15 cellular contexts compared by ENCODE assay signal in the genomic region with DNA sequence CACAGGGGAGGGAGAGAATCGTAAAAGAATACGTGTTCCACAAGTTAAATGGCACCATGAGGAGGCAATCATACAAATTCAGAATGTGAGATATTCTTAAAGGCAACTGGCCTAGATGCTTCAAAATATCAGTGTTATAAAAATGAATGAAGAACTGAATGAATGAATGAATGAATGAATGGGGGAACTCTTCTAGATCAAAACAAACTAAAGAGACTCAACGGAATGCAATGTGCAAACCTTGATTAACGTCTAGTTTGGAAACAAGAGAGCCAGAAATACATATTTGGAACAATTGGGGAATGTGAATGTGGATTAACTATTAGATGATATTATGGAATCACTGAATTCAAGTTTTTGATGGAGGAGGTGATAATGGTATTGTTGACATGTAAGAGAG. TPM values are rescaled to one million over a fixed set of nuclear protein-coding genes. Genes with fewer than 3 reads are reported as not detected.
DNase-seq lines count a peak whose midpoint lies in the region; ATAC-seq and TF ChIP-seq lines count a peak whose summit lies in the region.
"Had no signal": no experiment of that assay in that cellular context is flagged by ENCODE, and none has a peak within 500 bp of the region (broad histone marks: within the 10 kb centered on the region; RNA-seq: fewer than 3 reads in every experiment).

No MANE protein-coding gene starts in this region.

- WGBS in esophagus squamous epithelium, 2 donors: 90 to 98% methylated on average over 3 of the region's 4 CpGs

- no peak for ATAC-seq in CD8-positive, alpha-beta T cell

- intact Hi-C loops in CD8-positive, alpha-beta T cell (cut with DNase I, micrococcal nuclease): no loop called here
- intact Hi-C loops in esophagus squamous epithelium (cut with DNase I): no loop called here

- no peaks in the 10 kb centered on the region for H3K4me1 Mint-ChIP-seq in CD8-positive, alpha-beta T cell (ENCODE audit: low read depth)
- H3K4me1 Mint-ChIP-seq: CD4-positive, alpha-beta memory T cell; H9 had no signal

- no peak overlapping the region for H3K27ac Mint-ChIP-seq in CD8-positive, alpha-beta T cell
- H3K27ac Mint-ChIP-seq: CD14-positive monocyte; CD4-positive, alpha-beta memory T cell; H9 had no signal

- CTCF ChIA-PET in HEK293 (lab: Yijun Ruan, JAX) (interaction anchor here (1.4 to 3.4 kb wide), 3 partner anchors 8 to 124 kb away, joined by 3 to 18 read pairs (median 9); no protein-coding TSS in a partner anchor), RWPE1 (lab: Yijun Ruan, JAX) (interaction anchor here (0.6 kb wide), 2 partner anchors 65 to 107 kb away, joined by 4 to 6 read pairs; no protein-coding TSS in a partner anchor)
- CTCF ChIA-PET in CD8-positive, alpha-beta T cell (lab: Charles Lee): interaction anchor here (1.7 to 5.9 kb wide), 2 partner anchors 8 to 85 kb away, joined by 11 to 59 read pairs; no protein-coding TSS in a partner anchor

- H3K9me3 Mint-ChIP-seq in CD8-positive, alpha-beta T cell: no peaks in the 10 kb centered on the region
- H3K9me3 Mint-ChIP-seq: CD4-positive, alpha-beta memory T cell; H9 had no signal

- DNase-seq in RWPE1 (ENCODE audit: low spot score) (no peak), epithelial cell of prostate (ENCODE audit: low read depth, low spot score) (no peak), NCI-H345 (lab: John Stamatoyannopoulos, UW) (no peak), esophagus squamous epithelium (lab: John Stamatoyannopoulos, UW) (no peak)
- no peak for DNase-seq in CD8-positive, alpha-beta T cell
- DNase-seq: Calu3; CD4-positive, alpha-beta memory T cell; DMS79 treated with DMSO at 0.1 percent for 48 hours; GF-D8; H9 had no signal

- H3K4me3 ChIP-seq in HEK293 (ENCODE audit: low read depth, low read length): no peak overlapping the region
- H3K4me3 ChIP-seq in CD8-positive, alpha-beta T cell (ENCODE audit: low read depth, low read length): no peak overlapping the region
- H3K4me3 ChIP-seq in esophagus squamous epithelium: no peak overlapping the region
- H3K4me3 ChIP-seq: BLaER1 had no signal

- no peak for TF ChIP-seq CTCF in HEK293 (tag by site-specific recombination; IDR thresholded peaks at IDR 0.05)
- TF ChIP-seq CTCF in RWPE1 (conservative IDR thresholded peaks at IDR 0.05; ENCODE audit: low read depth): no peak
- no peak for TF ChIP-seq CTCF in CD8-positive, alpha-beta T cell (IDR thresholded peaks at IDR 0.05)
- no peak for TF ChIP-seq CTCF in esophagus squamous epithelium (IDR thresholded peaks at IDR 0.05)

- H3K4me1 ChIP-seq in HEK293 (ENCODE audit: control insufficient read depth, insufficient read depth, low read length) (peaks cover 11% of the 10 kb centered on the region), esophagus squamous epithelium (peaks cover 5 to 32% (median 16%) of the 10 kb centered on the region in 3 donors)
- H3K4me1 ChIP-seq in CD8-positive, alpha-beta T cell (ENCODE audit: insufficient read depth, low read length): peaks cover 5% of the 10 kb centered on the region
- H3K4me1 ChIP-seq: BLaER1 had no signal

- no peaks in the 10 kb centered on the region for H3K36me3 Mint-ChIP-seq in CD8-positive, alpha-beta T cell
- H3K36me3 Mint-ChIP-seq: CD4-positive, alpha-beta memory T cell had no signal

- no peak overlapping the region for H3K4me3 Mint-ChIP-seq in CD8-positive, alpha-beta T cell
- H3K4me3 Mint-ChIP-seq: CD14-positive monocyte; CD4-positive, alpha-beta memory T cell; H9 had no signal

- peaks cover 3% of the 10 kb centered on the region for H3K27me3 Mint-ChIP-seq in CD8-positive, alpha-beta T cell (ENCODE audit: low read depth)
- H3K27me3 Mint-ChIP-seq: CD4-positive, alpha-beta memory T cell had no signal

- no peak for TF ChIP-seq POLR2A in esophagus squamous epithelium (IDR thresholded peaks at IDR 0.05)

- no peaks in the 10 kb centered on the region for H3K27me3 ChIP-seq in CD8-positive, alpha-beta T cell (ENCODE audit: insufficient read depth, low read length)
- no peaks in the 10 kb centered on the region for H3K27me3 ChIP-seq in esophagus squamous epithelium
- H3K27me3 ChIP-seq: BLaER1 had no signal

- H3K36me3 ChIP-seq in HEK293 (ENCODE audit: control insufficient read depth in 2 of 2, insufficient read depth in 1 of 2, low read length in 2 of 2) (no peaks in the 10 kb centered on the region), esophagus squamous epithelium (no peaks in the 10 kb centered on the region)
- H3K36me3 ChIP-seq in CD8-positive, alpha-beta T cell (ENCODE audit: insufficient read depth, low read length): no peaks in the 10 kb centered on the region
- H3K36me3 ChIP-seq: BLaER1 had no signal

- POLR2A ChIA-PET in HEK293 (lab: Yijun Ruan, JAX): no interaction called here
- POLR2A ChIA-PET in RWPE1 (lab: Yijun Ruan, JAX; ENCODE audit: low non-redundant PET): interaction anchor here (0.6 kb wide), 1 partner anchor 95 kb away, joined by 7 read pairs; no protein-coding TSS in a partner anchor
- POLR2A ChIA-PET in CD8-positive, alpha-beta T cell (lab: Charles Lee): interaction anchor here (1.0 kb wide), 1 partner anchor 56 kb away, joined by 4 read pairs; the partner anchor contains the start of gene SLAMF8

- H3K9me3 ChIP-seq in HEK293 (ENCODE audit: control insufficient read depth, insufficient read depth, low read depth, low read length) (no peaks in the 10 kb centered on the region), esophagus squamous epithelium (no peaks in the 10 kb centered on the region)
- H3K9me3 ChIP-seq in CD8-positive, alpha-beta T cell (ENCODE audit: low read length): no peaks in the 10 kb centered on the region
- H3K9me3 ChIP-seq: BLaER1 had no signal

- H3K27ac ChIP-seq in HEK293 (ENCODE audit: extremely low read depth, low read depth, low read length) (no peak overlapping the region), RWPE1 (peak overlapping the region; percentile 58; the same call in 1 of the 2 replicates), epithelial cell of prostate (peak overlapping the region; percentile 90), esophagus squamous epithelium (peak overlapping the region in 1 of 4 donors; percentile 69)
- H3K27ac ChIP-seq in CD8-positive, alpha-beta T cell (ENCODE audit: low read depth, low read length): no peak overlapping the region
- H3K27ac ChIP-seq: BLaER1 had no signal

TF ChIP-seq in HEK293, 187 proteins besides CTCF, POLR2A, EP300 and RAD21:
- TF ChIP-seq ZFP41 (tag by site-specific recombination; IDR thresholded peaks at IDR 0.05; ENCODE audit: borderline replicate concordance): no peak
- TF ChIP-seq ZNF843 (tag by site-specific recombination; IDR thresholded peaks at IDR 0.05): no peak
- no peak for TF ChIP-seq ZNF280D (tag by site-specific recombination; IDR thresholded peaks at IDR 0.05)
- no peak for TF ChIP-seq ZNF174 (tag by site-specific recombination; IDR thresholded peaks at IDR 0.05)
- no peak for TF ChIP-seq ZNF350 (tag by site-specific recombination; IDR thresholded peaks at IDR 0.05)
- TF ChIP-seq ZNF114 (tag by site-specific recombination; IDR thresholded peaks at IDR 0.05): no peak
- TF ChIP-seq ZNF24 (tag by site-specific recombination; IDR thresholded peaks at IDR 0.05): 0 out of 2 replicates have a peak, but pooled peaks have one; percentile 28

RNA-seq across cellular contexts. Expression of gene CFAP45, which starts 16.8 kb away (rescaled TPM):
- total RNA-seq in CD8-positive, alpha-beta T cell: 1 to 10 TPM; 4.9 to 7.1 TPM
- under 1 TPM in 2 of 4 donors, not detected in 2; 0.48 to 0.95 TPM for total RNA-seq in esophagus squamous epithelium
- total RNA-seq: H1, HT-29 had no signal

RNA-seq across cellular contexts. Expression of gene VSIG8, which starts 20.7 kb away (rescaled TPM):
- total RNA-seq in CD8-positive, alpha-beta T cell: not detected
- total RNA-seq in esophagus squamous epithelium: 1 to 10 TPM in 3 of 4 donors, under 1 TPM in 1; 0.38 to 7.8 (median 1.8) TPM
- total RNA-seq: Calu3; CD4-positive, alpha-beta memory T cell; H1; H9 had no signal

RNA-seq across cellular contexts. Expression of gene TAGLN2, which starts 42.2 kb away (rescaled TPM):
- 100 to 1,000 TPM; 235 to 238 TPM for total RNA-seq in CD8-positive, alpha-beta T cell
- total RNA-seq in esophagus squamous epithelium: 100 to 1,000 TPM; 308 to 468 (median 357) TPM

RNA-seq across cellular contexts. Expression of gene SLAMF8, which starts 56.5 kb away (rescaled TPM):
- total RNA-seq in CD8-positive, alpha-beta T cell: under 1 TPM; 0.30 to 0.47 TPM
- total RNA-seq in esophagus squamous epithelium: 1 to 10 TPM in 2 of 4 donors, under 1 TPM in 2; 0.49 to 9.0 (median 3.1) TPM
- total RNA-seq: Calu3, H1, H9, HT-29 had no signal

Comparison
In these comparisons a context has a peak if more than half of its experiments do, and no peak if none do; other contexts are left out.
1. H3K27ac ChIP-seq: peak in RWPE1 (single experiment) and epithelial cell of prostate (single experiment); none in HEK293 (single experiment) and CD8-positive, alpha-beta T cell (single experiment).